Comparison of ENCODE assay signal across 12 cellular contexts in genomic region chr6:115753446-115753845, GRCh38.
"Had no signal": no experiment of that assay in that cellular context is flagged by ENCODE, and none has a peak within 500 bp of the region (broad histone marks: within the 10 kb centered on the region; RNA-seq: fewer than 3 reads in every experiment).

No MANE protein-coding gene starts in this region.

- DNase-seq: activated CD4-positive, alpha-beta T cell treated with anti-CD3 and anti-CD28 coated beads for 48 hours; activated CD8-positive, alpha-beta T cell treated with anti-CD3 and anti-CD28 coated beads for 36 hours; activated effector memory CD4-positive, alpha-beta T cell treated with anti-CD3 and anti-CD28 coated beads, Interleukin-2, amount 50 U/mL, for 16 hours; activated T-cell treated with anti-CD3 and anti-CD28 coated beads, Interleukin-2, amount 50 U/mL, for 4 hours; body of pancreas; heart left ventricle; immature natural killer cell; ovary; stimulated activated CD4-positive, alpha-beta T cell treated with anti-CD3 and anti-CD28 coated beads, Interleukin-12 subunit alpha, Interleukin-12 subunit beta, amount 100 ng/mL, for 4 hours; stimulated activated CD4-positive, alpha-beta T cell treated with anti-CD3 and anti-CD28 coated beads, Interleukin-2, amount 100 ng/mL, for 24 hours; T-helper 17 cell; thyroid gland had no signal
